14 cellular contexts compared by ENCODE assay signal in the genomic region with DNA sequence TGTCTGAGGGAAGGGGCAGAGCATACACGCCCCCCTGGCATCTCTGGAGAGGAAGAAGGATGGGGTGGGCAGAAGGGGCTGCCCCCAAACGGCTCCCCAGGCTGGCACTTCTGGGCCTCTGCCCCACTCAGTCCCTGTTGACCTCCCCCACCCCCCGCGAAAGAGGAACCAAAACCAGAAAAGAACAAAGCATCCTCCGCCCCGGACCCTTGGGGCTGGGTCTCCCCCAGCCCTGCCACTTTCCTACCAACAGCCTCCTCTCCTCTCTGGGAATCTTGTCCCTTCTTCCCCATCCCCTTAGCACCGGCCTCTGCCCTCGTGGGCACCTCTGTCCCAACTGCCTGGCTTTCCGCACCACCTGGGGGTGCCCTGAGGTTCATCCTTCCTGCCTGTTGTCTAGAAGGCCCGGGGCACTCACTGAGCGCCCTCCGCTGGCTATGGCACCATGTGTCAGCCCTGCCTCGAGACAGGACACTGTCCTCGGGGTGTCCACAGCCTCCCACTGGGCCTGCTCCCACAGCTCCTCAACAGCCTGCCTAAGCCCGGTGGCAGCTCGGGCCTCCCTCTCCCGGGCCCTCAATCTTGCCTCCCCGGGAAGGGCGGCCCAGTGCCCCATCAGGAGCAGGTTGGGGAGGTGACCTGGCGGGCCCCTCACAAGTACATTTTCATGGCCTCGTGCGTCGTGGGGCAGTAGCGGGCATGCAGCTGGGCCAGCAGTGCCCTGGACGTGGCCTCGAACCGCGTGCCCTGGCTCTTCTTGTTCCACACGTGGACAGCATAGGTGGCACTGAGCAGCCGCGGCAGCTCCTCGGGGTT. TPM values are rescaled to one million over a fixed set of nuclear protein-coding genes. Genes with fewer than 3 reads are reported as not detected.
DNase-seq lines count a peak whose midpoint lies in the region; ATAC-seq, FAIRE-seq and TF ChIP-seq lines count a peak whose summit lies in the region.
"Had no signal": no experiment of that assay in that cellular context is flagged by ENCODE, and none has a peak within 500 bp of the region (broad histone marks: within the 10 kb centered on the region; RNA-seq: fewer than 3 reads in every experiment).

No MANE protein-coding gene starts in this region.

- H3F3A ChIP-seq in MM.1S (ENCODE audit: insufficient read depth, low read length), result no peaks in the 10 kb centered on the region

- H3K4me1 ChIP-seq in MM.1S (ENCODE audit: low read length), result no peaks in the 10 kb centered on the region
- peaks cover 26 to 74% (median 37%) of the 10 kb centered on the region in 3 donors for H3K4me1 ChIP-seq in esophagus squamous epithelium
- peaks cover 64% of the 10 kb centered on the region for H3K4me1 ChIP-seq in stomach smooth muscle (ENCODE audit: control insufficient read depth, insufficient read depth, low read length)

- H3K9ac ChIP-seq in MM.1S (ENCODE audit: low read length), result no peak overlapping the region
- no peak overlapping the region for H3K9ac ChIP-seq in stomach smooth muscle (ENCODE audit: low read length in 2 of 2)

- H3K4me3 ChIP-seq in MM.1S (ENCODE audit: low read length) (no peak overlapping the region), esophagus squamous epithelium (no peak overlapping the region), stomach smooth muscle (ENCODE audit: low read length in 2 of 2) (no peak overlapping the region)

- DNase-seq in GM12891 (ENCODE audit: insufficient read length, low spot score) (peak; percentile 74), MM.1S (no peak), esophagus squamous epithelium (lab: John Stamatoyannopoulos, UW) (no peak), endothelial cell (ENCODE audit: low spot score) (no peak)
- DNase-seq: DMS153; NCI-H2029; stimulated activated CD4-positive, alpha-beta T cell treated with anti-CD3 and anti-CD28 coated beads, Interleukin-2, amount 100 ng/mL, for 48 hours; stimulated activated naive CD8-positive, alpha-beta T cell treated with anti-CD3 and anti-CD28 coated beads, Interleukin-15, amount 100 ng/mL, for 72 hours had no signal

- H4K20me1 ChIP-seq in MM.1S (ENCODE audit: insufficient read depth, low read length), result no peaks in the 10 kb centered on the region

- no peaks in the 10 kb centered on the region for H3K27me3 ChIP-seq in MM.1S (replicated peaks; ENCODE audit: insufficient read depth, low read length)
- H3K27me3 ChIP-seq in esophagus squamous epithelium, result no peaks in the 10 kb centered on the region
- H3K27me3 ChIP-seq in stomach smooth muscle (ENCODE audit: control insufficient read depth in 1 of 2, insufficient read depth in 2 of 2, low read length in 2 of 2), result no peaks in the 10 kb centered on the region

- H3K9me2 ChIP-seq in MM.1S (replicated peaks; ENCODE audit: insufficient read depth, low read length), result no peaks in the 10 kb centered on the region

- no peak overlapping the region for H2AFZ ChIP-seq in MM.1S (ENCODE audit: low read length)

- H3K9me3 Mint-ChIP-seq in endothelial cell (ENCODE audit: unreplicated experiment), result no peaks in the 10 kb centered on the region
- H3K9me3 Mint-ChIP-seq: stimulated activated naive CD8-positive, alpha-beta T cell treated with anti-CD3 and anti-CD28 coated beads, Interleukin-15, amount 100 ng/mL, for 72 hours had no signal

- peaks cover 7% of the 10 kb centered on the region for H3K4me1 Mint-ChIP-seq in endothelial cell (ENCODE audit: unreplicated experiment)
- H3K4me1 Mint-ChIP-seq: stimulated activated naive CD8-positive, alpha-beta T cell treated with anti-CD3 and anti-CD28 coated beads, Interleukin-15, amount 100 ng/mL, for 72 hours had no signal

- H3K27me3 Mint-ChIP-seq in endothelial cell (ENCODE audit: unreplicated experiment), result peaks cover 12% of the 10 kb centered on the region
- H3K27me3 Mint-ChIP-seq: stimulated activated naive CD8-positive, alpha-beta T cell treated with anti-CD3 and anti-CD28 coated beads, Interleukin-15, amount 100 ng/mL, for 72 hours had no signal

- WGBS in esophagus squamous epithelium, 2 donors, result 69 to 73% methylated on average over 6 to 8 of the region's 32 CpGs

- no peaks in the 10 kb centered on the region for H3K36me3 Mint-ChIP-seq in endothelial cell (ENCODE audit: low read depth, unreplicated experiment)

- H3K36me3 ChIP-seq in MM.1S (replicated peaks; ENCODE audit: insufficient read depth, low read length) (no peaks in the 10 kb centered on the region), esophagus squamous epithelium (peaks cover 4 to 44% (median 11%) of the 10 kb centered on the region in 3 donors), stomach smooth muscle (ENCODE audit: control insufficient read depth in 2 of 2, insufficient read depth in 2 of 2, low read length in 2 of 2) (peaks cover 10 to 18% of the 10 kb centered on the region in 2 donors)

- no peak overlapping the region for H3K4me2 ChIP-seq in MM.1S (ENCODE audit: low read depth, low read length)

- intact Hi-C loops in esophagus squamous epithelium (cut with DNase I), result no loop called here

- H3K79me2 ChIP-seq in MM.1S (ENCODE audit: low read length), result no peaks in the 10 kb centered on the region

- no peak overlapping the region for H3K4me3 Mint-ChIP-seq in endothelial cell (ENCODE audit: unreplicated experiment)
- H3K4me3 Mint-ChIP-seq: stimulated activated naive CD8-positive, alpha-beta T cell treated with anti-CD3 and anti-CD28 coated beads, Interleukin-15, amount 100 ng/mL, for 72 hours had no signal

- H3K27ac Mint-ChIP-seq in endothelial cell (ENCODE audit: unreplicated experiment), result no peak overlapping the region

- H3K9me3 ChIP-seq in MM.1S (replicated peaks; ENCODE audit: insufficient read depth, low read length) (no peaks in the 10 kb centered on the region), esophagus squamous epithelium (no peaks in the 10 kb centered on the region), stomach smooth muscle (ENCODE audit: control insufficient read depth in 2 of 2, low read length in 2 of 2) (no peaks in the 10 kb centered on the region)

- H3K27ac ChIP-seq in MM.1S (ENCODE audit: low read length), result no peak overlapping the region
- peak overlapping the region; percentile 49 to 88 (median 75) for H3K27ac ChIP-seq in esophagus squamous epithelium
- peak overlapping the region; percentile 81 for H3K27ac ChIP-seq in stomach smooth muscle (ENCODE audit: low read length)

- TF ChIP-seq CTCF in MM.1S (IDR thresholded peaks at IDR 0.05; ENCODE audit: low read length), result peak; percentile 22
- no peak for TF ChIP-seq CTCF in esophagus squamous epithelium (IDR thresholded peaks at IDR 0.05)
- TF ChIP-seq CTCF in endothelial cell (IDR thresholded peaks at IDR 0.05; ENCODE audit: unreplicated experiment), result no peak

- ATAC-seq in HG02588 (IDR thresholded peaks at IDR 0.05; ENCODE audit: unreplicated experiment) (no peak), HG03571 (IDR thresholded peaks at IDR 0.05; ENCODE audit: unreplicated experiment) (no peak), GM19395 (IDR thresholded peaks at IDR 0.05; ENCODE audit: unreplicated experiment) (no peak)
- ATAC-seq: stimulated activated naive CD8-positive, alpha-beta T cell treated with anti-CD3 and anti-CD28 coated beads, Interleukin-15, amount 100 ng/mL, for 72 hours had no signal

- TF ChIP-seq POLR2A in GM12891 (IDR thresholded peaks at IDR 0.05; ENCODE audit: low read depth, low read length) (no peak), esophagus squamous epithelium (IDR thresholded peaks at IDR 0.05) (no peak)

- FAIRE-seq in GM12891 (lab: Jason Lieb, UNC), result peak; percentile 85

TF ChIP-seq in GM12891, 5 proteins besides CTCF, POLR2A, EP300 and RAD21:
- TF ChIP-seq SPI1 (IDR thresholded peaks at IDR 0.05; ENCODE audit: low read depth, low read length), result peak; percentile 50; the same call in 1 of the 2 replicates
- no peak for TF ChIP-seq PAX5 (IDR thresholded peaks at IDR 0.05; ENCODE audit: insufficient read depth, low read length, severe bottlenecking)

RNA-seq across cellular contexts. Expression of a gene that starts 28.2 kb away (rescaled TPM):
- 11.9 TPM for polyA plus RNA-seq in GM12891 (2012; ENCODE audit: low read depth, missing spikeins)
- total RNA-seq in esophagus squamous epithelium (10 to 100 TPM; 13.9 to 22.0 (median 17.6) TPM), endothelial cell (ENCODE audit: unreplicated experiment) (5.3 TPM)
- total RNA-seq: T-helper 2 cell treated with Interferon-gamma antibody and Interleukin-4, amounts not matched to agents 100 ng/mL and 5 ng/mL, for 36 hours had no signal

RNA-seq across cellular contexts. Expression of a gene that starts 43.3 kb away (rescaled TPM):
- polyA plus RNA-seq in GM12891 (2012; ENCODE audit: low read depth, missing spikeins), result 87.7 TPM
- 10 to 100 TPM; 49.5 to 81.6 (median 71.7) TPM for total RNA-seq in esophagus squamous epithelium
- total RNA-seq in endothelial cell (ENCODE audit: unreplicated experiment), result 125 TPM

RNA-seq across cellular contexts. Expression of a gene that starts 52.0 kb away (rescaled TPM):
- polyA plus RNA-seq in GM12891 (2012; ENCODE audit: low read depth, missing spikeins), result not detected
- total RNA-seq in esophagus squamous epithelium (under 1 TPM in 1 of 4 donors, not detected in 3; 0.76 TPM), endothelial cell (ENCODE audit: unreplicated experiment) (0.82 TPM)
- total RNA-seq: HT1080 had no signal
